In genomic region chr2:127400897-127401756, GRCh38 we compare ENCODE assay signal across 15 cellular contexts. TPM values are rescaled to one million over a fixed set of nuclear protein-coding genes. Genes with fewer than 3 reads are reported as not detected.
DNase-seq lines count a peak whose midpoint lies in the region; FAIRE-seq and TF ChIP-seq lines count a peak whose summit lies in the region.
"Had no signal": no experiment of that assay in that cellular context is flagged by ENCODE, and none has a peak within 500 bp of the region (broad histone marks: within the 10 kb centered on the region; RNA-seq: fewer than 3 reads in every experiment).

No MANE protein-coding gene starts in this region.

- intact Hi-C loops in kidney (cut with DNase I) (no loop called here), stomach (cut with DNase I; ENCODE audit: low total_unique reads) (no loop called here)

- TF ChIP-seq EP300 in stomach (IDR thresholded peaks at IDR 0.05) (no peak), tibial nerve (IDR thresholded peaks at IDR 0.05) (no peak)

- H3K27me3 ChIP-seq in stomach: no peaks in the 10 kb centered on the region
- H3K27me3 ChIP-seq in tibial nerve: no peaks in the 10 kb centered on the region
- H3K27me3 ChIP-seq: uterus had no signal

- H3K9ac ChIP-seq in kidney (ENCODE audit: low read length in 2 of 2): no peak overlapping the region
- H3K9ac ChIP-seq: KMS-11 had no signal

- WGBS in stomach, 5 donors: 34 to 52% (median 39%) methylated on average over 25 to 39 of the region's 39 CpGs
- WGBS in tibial nerve, 2 donors: 51 to 58% methylated on average over 24 to 30 of the region's 39 CpGs

- H3K4me1 ChIP-seq in kidney (ENCODE audit: control insufficient read depth in 1 of 2, insufficient read depth in 1 of 2, low read depth in 1 of 2, low read length in 2 of 2) (peaks cover 3 to 6% of the 10 kb centered on the region in 2 donors), stomach (peaks cover 15 to 46% (median 19%) of the 10 kb centered on the region in 4 donors), tibial nerve (peaks cover 0 to 23% (median 8%) of the 10 kb centered on the region in 4 donors)
- H3K4me1 ChIP-seq: uterus had no signal

- no peak overlapping the region for H3K4me3 ChIP-seq in kidney (ENCODE audit: low read length in 2 of 2)
- H3K4me3 ChIP-seq in stomach: peak overlapping the region in 2 of 4 donors; percentile 7 to 9
- H3K4me3 ChIP-seq in tibial nerve: no peak overlapping the region
- H3K4me3 ChIP-seq: uterus had no signal

- DNase-seq in activated gamma-delta T cell (lab: John Stamatoyannopoulos, UW) (peak; percentile 15), activated gamma-delta T cell treated with Interleukin-2 at 50 U/mL for 16 hours (no peak), T1000 (lab: John Stamatoyannopoulos, UW) (peak; percentile 49), kidney (peak; percentile 88), stomach (peak; percentile 65), tibial nerve (ENCODE audit: low spot score in 2 of 2) (no peak)
- DNase-seq in NK-92 treated with Interleukin-12 subunit alpha and Interleukin-12 subunit beta, amount 100 ng/mL, for 24 hours (lab: John Stamatoyannopoulos, UW): no peak
- no peak for DNase-seq in activated CD4-positive, CD25-positive, alpha-beta regulatory T cell (lab: John Stamatoyannopoulos, UW)
- DNase-seq: OCI-M1, uterus had no signal

- no peak for TF ChIP-seq POLR2A in stomach (IDR thresholded peaks at IDR 0.05)
- no peak for TF ChIP-seq POLR2A in tibial nerve (IDR thresholded peaks at IDR 0.05)

- no peak for FAIRE-seq in kidney (lab: Jason Lieb, UNC)
- FAIRE-seq: colon, GM18507, islet of Langerhans had no signal

- H3K27ac ChIP-seq in kidney (ENCODE audit: low read depth in 2 of 2, low read length in 2 of 2) (no peak overlapping the region), stomach (peak overlapping the region in 2 of 5 donors; percentile 7 to 73), tibial nerve (peak overlapping the region in 1 of 4 donors; percentile 37)
- H3K27ac ChIP-seq: KMS-11, uterus had no signal

- H3K9me3 ChIP-seq in kidney (ENCODE audit: control insufficient read depth in 1 of 2, low read length in 2 of 2) (no peaks in the 10 kb centered on the region), stomach (no peaks in the 10 kb centered on the region), tibial nerve (no peaks in the 10 kb centered on the region)
- H3K9me3 ChIP-seq: uterus had no signal

- no peaks in the 10 kb centered on the region for H3K36me3 ChIP-seq in kidney (ENCODE audit: control insufficient read depth in 1 of 2, insufficient read depth in 2 of 2, low read length in 2 of 2)
- H3K36me3 ChIP-seq in stomach: no peaks in the 10 kb centered on the region
- no peaks in the 10 kb centered on the region for H3K36me3 ChIP-seq in tibial nerve
- H3K36me3 ChIP-seq: uterus had no signal

- TF ChIP-seq CTCF in kidney (IDR thresholded peaks at IDR 0.05; ENCODE audit: borderline replicate concordance, extremely low read depth, insufficient read depth): no peak
- no peak for TF ChIP-seq CTCF in stomach (IDR thresholded peaks at IDR 0.05)
- TF ChIP-seq CTCF in tibial nerve (IDR thresholded peaks at IDR 0.05): no peak

RNA-seq across cellular contexts. Expression of gene MAP3K2, which starts 13.4 kb away (rescaled TPM):
- total RNA-seq in kidney (65.3 TPM), stomach (100 to 1,000 TPM in 1 of 5 donors, 10 to 100 TPM in 4; 50.2 to 141 (median 61.1) TPM), tibial nerve (10 to 100 TPM; 34.2 to 69.5 (median 61.1) TPM)
- polyA plus RNA-seq in kidney (ENCODE audit: insufficient read depth, low read depth, low replicate concordance) (4.9 TPM), stomach (1 to 10 TPM; 3.8 to 7.4 (median 6.7) TPM)

RNA-seq across cellular contexts. Expression of gene PROC, which starts 17.1 kb away (rescaled TPM):
- 5.9 TPM for total RNA-seq in kidney
- 51.0 TPM for polyA plus RNA-seq in kidney (ENCODE audit: insufficient read depth, low read depth, low replicate concordance)
- 1 to 10 TPM in 4 of 5 donors, not detected in 1; 1.2 to 6.8 (median 4.5) TPM for total RNA-seq in stomach
- 1 to 10 TPM; 2.1 to 5.0 (median 4.6) TPM for polyA plus RNA-seq in stomach
- not detected for total RNA-seq in tibial nerve
- total RNA-seq: B cell had no signal

Comparison
In these comparisons a context has a peak if more than half of its experiments do, and no peak if none do; other contexts are left out.
1. DNase-seq: peak in activated gamma-delta T cell (single experiment), T1000 (single experiment), kidney (single experiment) and stomach (single experiment); none in activated gamma-delta T cell treated with Interleukin-2 at 50 U/mL for 16 hours (single experiment), NK-92 treated with Interleukin-12 subunit alpha and Interleukin-12 subunit beta, amount 100 ng/mL, for 24 hours (single experiment), activated CD4-positive, CD25-positive, alpha-beta regulatory T cell (0 of 4) and tibial nerve (0 of 2).